Comparison of ENCODE assay signal across 8 cellular contexts in the genomic region with DNA sequence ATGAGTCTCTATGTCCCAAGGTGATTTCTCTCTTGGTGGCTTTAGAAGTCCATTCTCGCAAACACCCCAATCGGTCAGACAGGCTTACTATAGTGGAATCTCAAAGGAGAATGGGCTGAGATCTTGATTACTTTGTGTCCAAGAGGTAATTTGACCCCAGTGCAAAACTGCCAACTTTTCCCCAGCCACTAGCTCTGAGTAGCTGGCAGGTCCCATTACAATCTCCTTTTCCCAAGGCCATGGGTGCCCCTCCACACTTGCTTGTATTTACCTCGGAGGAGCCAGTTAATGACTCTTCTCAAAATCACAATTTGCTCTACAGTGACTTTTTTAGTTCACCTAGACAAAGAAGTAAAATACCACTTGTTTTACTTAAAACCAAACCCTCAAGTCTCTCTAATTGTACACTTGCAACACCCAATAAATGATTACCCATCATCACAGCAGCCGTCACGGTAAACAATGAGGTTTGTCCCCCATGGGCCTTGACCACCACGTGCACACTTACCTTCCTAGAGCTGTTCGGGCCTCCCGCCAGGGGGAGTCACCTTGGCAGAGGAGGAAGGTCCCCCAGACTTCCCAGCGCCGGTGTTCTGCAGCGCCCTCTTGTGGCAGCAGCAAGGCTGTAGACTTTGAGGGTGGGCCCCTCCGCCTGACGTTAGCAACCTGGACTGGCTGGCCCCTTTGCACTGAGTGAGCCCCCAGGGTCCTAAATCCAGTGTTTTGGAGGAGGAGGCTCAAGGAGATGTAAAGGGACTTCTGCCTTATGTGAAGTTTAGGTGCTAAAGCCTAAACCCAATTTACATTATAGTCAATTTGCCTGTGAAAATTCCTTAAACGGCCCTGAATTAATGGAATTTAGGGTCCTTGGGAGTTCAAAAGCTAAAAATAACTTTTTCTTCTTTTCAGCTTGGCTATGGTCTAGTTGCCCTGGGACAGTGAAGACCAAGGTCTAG. TPM values are rescaled to one million over a fixed set of nuclear protein-coding genes. Genes with fewer than 3 reads are reported as not detected.
DNase-seq lines count a peak whose midpoint lies in the region; ATAC-seq and TF ChIP-seq lines count a peak whose summit lies in the region.

No MANE protein-coding gene starts in this region.

- no peak overlapping the region for H3K4me3 ChIP-seq in AG04449 (ENCODE audit: low read depth, low read length)
- no peak overlapping the region for H3K4me3 ChIP-seq in dorsolateral prefrontal cortex
- H3K4me3 ChIP-seq in upper lobe of left lung, result no peak overlapping the region

- DNase-seq in AG04449 (ENCODE audit: low read depth, low spot score), result no peak
- DNase-seq in NCI-H1930 (lab: John Stamatoyannopoulos, UW), result peak; percentile 73 to 84
- DNase-seq in activated CD4-positive, alpha-beta T cell treated with anti-CD3 and anti-CD28 coated beads for 48 hours, result peak; percentile 87
- no peak for DNase-seq in dorsolateral prefrontal cortex
- DNase-seq in natural killer cell treated with Interleukin-12 subunit alpha and Interleukin-12 subunit beta and Interleukin-15 and Interleukin-18, amount 100 ng/mL, for 72 hours (ENCODE audit: low spot score), result peak; percentile 72
- peak in 1 of 2 donors; percentile 64 for DNase-seq in upper lobe of left lung

- TF ChIP-seq EP300 in upper lobe of left lung (IDR thresholded peaks at IDR 0.05), result no peak

- H3K27me3 ChIP-seq in dorsolateral prefrontal cortex (no peaks in the 10 kb centered on the region), upper lobe of left lung (no peaks in the 10 kb centered on the region)

- H3K36me3 Mint-ChIP-seq in natural killer cell treated with Interleukin-12 subunit alpha and Interleukin-12 subunit beta and Interleukin-15 and Interleukin-18, amount 100 ng/mL, for 72 hours, result no peaks in the 10 kb centered on the region

- no peak for TF ChIP-seq POLR2A in upper lobe of left lung (IDR thresholded peaks at IDR 0.05)

- CTCF ChIA-PET in AG04449 (lab: Yijun Ruan, JAX), result interaction anchor here (0.7 to 5.9 kb wide), 6 partner anchors 8 to 380 kb away, joined by 3 to 40 read pairs (median 4); no protein-coding TSS in a partner anchor

- no peaks in the 10 kb centered on the region for H3K36me3 ChIP-seq in upper lobe of left lung

- H3K9me3 Mint-ChIP-seq in natural killer cell treated with Interleukin-12 subunit alpha and Interleukin-12 subunit beta and Interleukin-15 and Interleukin-18, amount 100 ng/mL, for 72 hours, result no peaks in the 10 kb centered on the region

- H3K9me3 ChIP-seq in upper lobe of left lung, result no peaks in the 10 kb centered on the region

- POLR2A ChIA-PET in AG04449 (lab: Yijun Ruan, JAX), result no interaction called here

- ATAC-seq in GM18907 (IDR thresholded peaks at IDR 0.05; ENCODE audit: unreplicated experiment) (peak; percentile 67), upper lobe of left lung (ENCODE audit: low FRiP score in 2 of 2) (peak; percentile 52 to 59), GM18519 (IDR thresholded peaks at IDR 0.05; ENCODE audit: low FRiP score, unreplicated experiment) (no peak)
- peak; percentile 76 to 77 for ATAC-seq in natural killer cell treated with Interleukin-12 subunit alpha and Interleukin-12 subunit beta and Interleukin-15 and Interleukin-18, amount 100 ng/mL, for 72 hours

- peaks cover 0 to 4% (median 0%) of the 10 kb centered on the region in 4 donors for H3K4me1 ChIP-seq in upper lobe of left lung

- intact Hi-C loops in dorsolateral prefrontal cortex (cut with DNase I), result loop anchor here in 1 of 2 donors (2.0 kb wide), 1 partner anchor 17 kb away; no protein-coding TSS in a partner anchor

- WGBS in upper lobe of left lung, 2 donors, result 33 to 43% methylated on average over 11 to 14 of the region's 14 CpGs

- H3K4me1 Mint-ChIP-seq in natural killer cell treated with Interleukin-12 subunit alpha and Interleukin-12 subunit beta and Interleukin-15 and Interleukin-18, amount 100 ng/mL, for 72 hours (ENCODE audit: low read depth in 2 of 2), result peaks cover 0 to 4% of the 10 kb centered on the region in 2 donors

- TF ChIP-seq CTCF in AG04449 (IDR thresholded peaks at IDR 0.05; ENCODE audit: insufficient read depth, low read length, missing control alignments), result peak; percentile 70
- TF ChIP-seq CTCF in dorsolateral prefrontal cortex (IDR thresholded peaks at IDR 0.05 in 54 of 56, conservative IDR thresholded peaks at IDR 0.05 in 2 of 56; ENCODE audit: low read depth in 1 of 56, partially characterized antibody in 56 of 56), result peak in 54 of 56 donors; percentile 15 to 68 (median 53)
- TF ChIP-seq CTCF in upper lobe of left lung (IDR thresholded peaks at IDR 0.05), result peak; percentile 27 to 64 (median 56)

- H3K27ac ChIP-seq in dorsolateral prefrontal cortex, result no peak overlapping the region
- H3K27ac ChIP-seq in upper lobe of left lung, result no peak overlapping the region

- no peak overlapping the region for H3K4me3 Mint-ChIP-seq in natural killer cell treated with Interleukin-12 subunit alpha and Interleukin-12 subunit beta and Interleukin-15 and Interleukin-18, amount 100 ng/mL, for 72 hours

- no peak overlapping the region for H3K27ac Mint-ChIP-seq in natural killer cell treated with Interleukin-12 subunit alpha and Interleukin-12 subunit beta and Interleukin-15 and Interleukin-18, amount 100 ng/mL, for 72 hours

- peaks cover 7 to 9% of the 10 kb centered on the region in 2 donors for H3K27me3 Mint-ChIP-seq in natural killer cell treated with Interleukin-12 subunit alpha and Interleukin-12 subunit beta and Interleukin-15 and Interleukin-18, amount 100 ng/mL, for 72 hours

RNA-seq across cellular contexts. Expression of gene HDAC11, which starts 18.7 kb away (rescaled TPM):
- 100 to 1,000 TPM in 22 of 120 experiments, 10 to 100 TPM in 98; 48.3 to 174 (median 79.7) TPM for total RNA-seq in dorsolateral prefrontal cortex
- total RNA-seq in natural killer cell treated with Interleukin-12 subunit alpha and Interleukin-12 subunit beta and Interleukin-15 and Interleukin-18, amount 100 ng/mL, for 72 hours, result 1 to 10 TPM; 1.8 to 3.5 TPM
- total RNA-seq in upper lobe of left lung, result 10 to 100 TPM; 11.5 to 28.1 (median 18.0) TPM

RNA-seq across cellular contexts. Expression of gene NUP210, which starts 41.3 kb away (rescaled TPM):
- total RNA-seq in dorsolateral prefrontal cortex (10 to 100 TPM; 10.9 to 21.6 (median 16.2) TPM), upper lobe of left lung (10 to 100 TPM; 14.6 to 23.0 (median 20.8) TPM)
- 100 to 1,000 TPM; 106 to 224 TPM for total RNA-seq in natural killer cell treated with Interleukin-12 subunit alpha and Interleukin-12 subunit beta and Interleukin-15 and Interleukin-18, amount 100 ng/mL, for 72 hours

Comparison
In these comparisons a context has a peak if more than half of its experiments do, and no peak if none do; other contexts are left out.
1. DNase-seq: peak in NCI-H1930 (2 of 2), activated CD4-positive, alpha-beta T cell treated with anti-CD3 and anti-CD28 coated beads for 48 hours (single experiment) and natural killer cell treated with Interleukin-12 subunit alpha and Interleukin-12 subunit beta and Interleukin-15 and Interleukin-18, amount 100 ng/mL, for 72 hours (single experiment); none in AG04449 (single experiment) and dorsolateral prefrontal cortex (0 of 10).
2. RNA of gene NUP210, which starts 41.3 kb away (total RNA-seq): 106 to 224 TPM in natural killer cell treated with Interleukin-12 subunit alpha and Interleukin-12 subunit beta and Interleukin-15 and Interleukin-18, amount 100 ng/mL, for 72 hours; 14.6 to 23.0 TPM in upper lobe of left lung and 10.9 to 21.6 TPM in dorsolateral prefrontal cortex; every median in the first group is over 4 times any median in the second.
3. Peak in every context shown above with its lines, with median percentiles within 50 percentile points of each other: CTCF ChIP-seq.